1 cellular context compared by ENCODE assay signal in genomic region chr5:32193591-32193990, GRCh38.
A peak's percentile ranks its signal among the peaks of the same experiment; 100 is the strongest.
TF ChIP-seq lines count a peak whose summit lies in the region.

No MANE protein-coding gene starts in this region.

TF ChIP-seq in HEK293, 187 proteins besides CTCF, POLR2A, EP300 and RAD21 (continued from another document and continues in another):
- TF ChIP-seq ATF2 (tag by site-specific recombination; IDR thresholded peaks at IDR 0.05; ENCODE audit: low read depth) (peak; percentile 52; the same call in 1 of the 2 replicates), ZNF416 (tag by site-specific recombination; IDR thresholded peaks at IDR 0.05) (no peak), ZNF843 (tag by site-specific recombination; IDR thresholded peaks at IDR 0.05) (peak; percentile 96), ZNF48 (tag by site-specific recombination; IDR thresholded peaks at IDR 0.05) (no peak), ZNF571 (tag by site-specific recombination; IDR thresholded peaks at IDR 0.05) (no peak), ZNF311 (tag by site-specific recombination; IDR thresholded peaks at IDR 0.05; ENCODE audit: borderline replicate concordance) (no peak), ZNF677 (tag by site-specific recombination; IDR thresholded peaks at IDR 0.05) (no peak), ZNF2 (tag by site-specific recombination; IDR thresholded peaks at IDR 0.05) (peak; percentile 84), ZIC2 (tag by site-specific recombination; IDR thresholded peaks at IDR 0.05) (peak; percentile 84), ZNF404 (tag by site-specific recombination; IDR thresholded peaks at IDR 0.05) (no peak), ZNF561 (tag by site-specific recombination; IDR thresholded peaks at IDR 0.05; ENCODE audit: borderline replicate concordance) (peak; percentile 98), ZNF341 (tag by site-specific recombination; IDR thresholded peaks at IDR 0.05; ENCODE audit: low read depth) (no peak), HIC1 (tag by site-specific recombination; IDR thresholded peaks at IDR 0.05) (peak; percentile 82), TRIM28 (IDR thresholded peaks at IDR 0.05; ENCODE audit: borderline replicate concordance, low read length) (peak; percentile 77), KLF1 (tag by site-specific recombination; IDR thresholded peaks at IDR 0.05) (0 out of 2 replicates have a peak, but pooled peaks have one; percentile 43), MEIS1 (CRISPR knock-in tag; IDR thresholded peaks at IDR 0.05; ENCODE audit: borderline replicate concordance) (no peak), ZEB2 (tag by site-specific recombination; IDR thresholded peaks at IDR 0.05) (peak; percentile 92), PRDM4 (tag by site-specific recombination; IDR thresholded peaks at IDR 0.05) (peak; percentile 76), ZBTB48 (tag by site-specific recombination; IDR thresholded peaks at IDR 0.05) (peak; percentile 93), ZNF174 (tag by site-specific recombination; IDR thresholded peaks at IDR 0.05) (no peak), ZBTB44 (tag by site-specific recombination; IDR thresholded peaks at IDR 0.05) (peak; percentile 77; the same call in 1 of the 2 replicates), ZNF19 (tag by site-specific recombination; IDR thresholded peaks at IDR 0.05; ENCODE audit: low read depth) (no peak), ZNF654 (tag by site-specific recombination; IDR thresholded peaks at IDR 0.05; ENCODE audit: low read depth) (no peak), ZNF133 (tag by site-specific recombination; IDR thresholded peaks at IDR 0.05) (no peak), MZF1 (tag by site-specific recombination; IDR thresholded peaks at IDR 0.05; ENCODE audit: borderline replicate concordance) (peak; percentile 84), IKZF3 (tag by site-specific recombination; IDR thresholded peaks at IDR 0.05) (peak; percentile 97), ZNF624 (tag by site-specific recombination; IDR thresholded peaks at IDR 0.05) (no peak), ZNF768 (tag by site-specific recombination; IDR thresholded peaks at IDR 0.05) (no peak), ZNF239 (tag by site-specific recombination; IDR thresholded peaks at IDR 0.05) (no peak), ZNF223 (tag by site-specific recombination; IDR thresholded peaks at IDR 0.05) (no peak), ZNF530 (tag by site-specific recombination; IDR thresholded peaks at IDR 0.05; ENCODE audit: low read depth) (no peak), MYNN (tag by site-specific recombination; IDR thresholded peaks at IDR 0.05; ENCODE audit: borderline replicate concordance) (no peak), ZBTB21 (tag by site-specific recombination; IDR thresholded peaks at IDR 0.05) (peak; percentile 88), ZNF175 (tag by site-specific recombination; IDR thresholded peaks at IDR 0.05) (no peak), ZNF473 (tag by site-specific recombination; IDR thresholded peaks at IDR 0.05) (no peak), SCRT1 (tag by site-specific recombination; IDR thresholded peaks at IDR 0.05; ENCODE audit: borderline replicate concordance) (peak; percentile 47; the same call in 1 of the 2 replicates), ZXDB (tag by site-specific recombination; IDR thresholded peaks at IDR 0.05) (peak; percentile 95), ZNF514 (tag by site-specific recombination; IDR thresholded peaks at IDR 0.05) (no peak), ZSCAN4 (tag by site-specific recombination; IDR thresholded peaks at IDR 0.05) (0 out of 2 replicates have a peak, but pooled peaks have one; percentile 25), GFI1B (tag by site-specific recombination; IDR thresholded peaks at IDR 0.05) (no peak), ZNF658 (tag by site-specific recombination; IDR thresholded peaks at IDR 0.05) (no peak), ZNF544 (tag by site-specific recombination; IDR thresholded peaks at IDR 0.05) (no peak), ZNF660 (tag by site-specific recombination; IDR thresholded peaks at IDR 0.05) (no peak; the same call in 1 of the 2 replicates), GLI4 (tag by site-specific recombination; IDR thresholded peaks at IDR 0.05) (no peak)
- TF ChIP-seq, protein P1, sequence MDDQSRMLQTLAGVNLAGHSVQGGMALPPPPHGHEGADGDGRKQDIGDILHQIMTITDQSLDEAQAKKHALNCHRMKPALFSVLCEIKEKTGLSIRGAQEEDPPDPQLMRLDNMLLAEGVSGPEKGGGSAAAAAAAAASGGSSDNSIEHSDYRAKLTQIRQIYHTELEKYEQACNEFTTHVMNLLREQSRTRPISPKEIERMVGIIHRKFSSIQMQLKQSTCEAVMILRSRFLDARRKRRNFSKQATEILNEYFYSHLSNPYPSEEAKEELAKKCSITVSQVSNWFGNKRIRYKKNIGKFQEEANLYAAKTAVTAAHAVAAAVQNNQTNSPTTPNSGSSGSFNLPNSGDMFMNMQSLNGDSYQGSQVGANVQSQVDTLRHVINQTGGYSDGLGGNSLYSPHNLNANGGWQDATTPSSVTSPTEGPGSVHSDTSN (CRISPR knock-in tag; IDR thresholded peaks at IDR 0.05), result no peak
- TF ChIP-seq, protein P2, sequence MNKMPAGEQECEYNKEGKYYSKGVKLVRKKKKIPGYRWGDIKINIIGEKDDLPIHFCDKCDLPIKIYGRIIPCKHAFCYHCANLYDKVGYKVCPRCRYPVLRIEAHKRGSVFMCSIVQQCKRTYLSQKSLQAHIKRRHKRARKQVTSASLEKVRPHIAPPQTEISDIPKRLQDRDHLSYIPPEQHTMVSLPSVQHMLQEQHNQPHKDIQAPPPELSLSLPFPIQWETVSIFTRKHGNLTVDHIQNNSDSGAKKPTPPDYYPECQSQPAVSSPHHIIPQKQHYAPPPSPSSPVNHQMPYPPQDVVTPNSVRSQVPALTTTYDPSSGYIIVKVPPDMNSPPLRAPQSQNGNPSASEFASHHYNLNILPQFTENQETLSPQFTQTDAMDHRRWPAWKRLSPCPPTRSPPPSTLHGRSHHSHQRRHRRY (tag by site-specific recombination; IDR thresholded peaks at IDR 0.05), result no peak
- TF ChIP-seq, protein P3, sequence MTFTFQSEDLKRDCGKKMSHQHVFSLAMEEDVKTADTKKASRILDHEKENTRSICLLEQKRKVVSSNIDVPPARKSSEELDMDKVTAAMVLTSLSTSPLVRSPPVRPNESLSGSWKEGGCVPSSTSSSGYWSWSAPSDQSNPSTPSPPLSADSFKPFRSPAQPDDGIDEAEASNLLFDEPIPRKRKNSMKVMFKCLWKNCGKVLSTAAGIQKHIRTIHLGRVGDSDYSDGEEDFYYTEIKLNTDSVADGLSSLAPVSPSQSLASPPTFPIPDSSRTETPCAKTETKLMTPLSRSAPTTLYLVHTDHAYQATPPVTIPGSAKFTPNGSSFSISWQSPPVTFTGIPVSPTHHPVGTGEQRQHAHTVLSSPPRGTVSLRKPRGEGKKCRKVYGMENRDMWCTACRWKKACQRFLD (tag by site-specific recombination; IDR thresholded peaks at IDR 0.05), result no peak
- TF ChIP-seq, protein P4, sequence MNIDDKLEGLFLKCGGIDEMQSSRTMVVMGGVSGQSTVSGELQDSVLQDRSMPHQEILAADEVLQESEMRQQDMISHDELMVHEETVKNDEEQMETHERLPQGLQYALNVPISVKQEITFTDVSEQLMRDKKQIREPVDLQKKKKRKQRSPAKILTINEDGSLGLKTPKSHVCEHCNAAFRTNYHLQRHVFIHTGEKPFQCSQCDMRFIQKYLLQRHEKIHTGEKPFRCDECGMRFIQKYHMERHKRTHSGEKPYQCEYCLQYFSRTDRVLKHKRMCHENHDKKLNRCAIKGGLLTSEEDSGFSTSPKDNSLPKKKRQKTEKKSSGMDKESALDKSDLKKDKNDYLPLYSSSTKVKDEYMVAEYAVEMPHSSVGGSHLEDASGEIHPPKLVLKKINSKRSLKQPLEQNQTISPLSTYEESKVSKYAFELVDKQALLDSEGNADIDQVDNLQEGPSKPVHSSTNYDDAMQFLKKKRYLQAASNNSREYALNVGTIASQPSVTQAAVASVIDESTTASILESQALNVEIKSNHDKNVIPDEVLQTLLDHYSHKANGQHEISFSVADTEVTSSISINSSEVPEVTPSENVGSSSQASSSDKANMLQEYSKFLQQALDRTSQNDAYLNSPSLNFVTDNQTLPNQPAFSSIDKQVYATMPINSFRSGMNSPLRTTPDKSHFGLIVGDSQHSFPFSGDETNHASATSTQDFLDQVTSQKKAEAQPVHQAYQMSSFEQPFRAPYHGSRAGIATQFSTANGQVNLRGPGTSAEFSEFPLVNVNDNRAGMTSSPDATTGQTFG (tag by site-specific recombination; IDR thresholded peaks at IDR 0.05; ENCODE audit: borderline replicate concordance), result no peak
- TF ChIP-seq, protein P5, sequence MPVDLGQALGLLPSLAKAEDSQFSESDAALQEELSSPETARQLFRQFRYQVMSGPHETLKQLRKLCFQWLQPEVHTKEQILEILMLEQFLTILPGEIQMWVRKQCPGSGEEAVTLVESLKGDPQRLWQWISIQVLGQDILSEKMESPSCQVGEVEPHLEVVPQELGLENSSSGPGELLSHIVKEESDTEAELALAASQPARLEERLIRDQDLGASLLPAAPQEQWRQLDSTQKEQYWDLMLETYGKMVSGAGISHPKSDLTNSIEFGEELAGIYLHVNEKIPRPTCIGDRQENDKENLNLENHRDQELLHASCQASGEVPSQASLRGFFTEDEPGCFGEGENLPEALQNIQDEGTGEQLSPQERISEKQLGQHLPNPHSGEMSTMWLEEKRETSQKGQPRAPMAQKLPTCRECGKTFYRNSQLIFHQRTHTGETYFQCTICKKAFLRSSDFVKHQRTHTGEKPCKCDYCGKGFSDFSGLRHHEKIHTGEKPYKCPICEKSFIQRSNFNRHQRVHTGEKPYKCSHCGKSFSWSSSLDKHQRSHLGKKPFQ (tag by site-specific recombination; IDR thresholded peaks at IDR 0.05), result peak; percentile 87
